In genomic region chr3:171663805-171664204, GRCh38 we compare ENCODE assay signal across 23 cellular contexts.
DNase-seq lines count a peak whose midpoint lies in the region; ATAC-seq, FAIRE-seq and TF ChIP-seq lines count a peak whose summit lies in the region.
"Had no signal": no experiment of that assay in that cellular context is flagged by ENCODE, and none has a peak within 500 bp of the region (broad histone marks: within the 10 kb centered on the region; RNA-seq: fewer than 3 reads in every experiment).

No MANE protein-coding gene starts in this region.

- CTCF ChIA-PET in HepG2 (lab: Yijun Ruan, JAX; ENCODE audit: low intra/inter-chr PET ratio, low total read pairs) (no interaction called here), K562 (lab: Yijun Ruan, JAX; ENCODE audit: low intra/inter-chr PET ratio) (no interaction called here), PC-9 (lab: Charles Lee) (no interaction called here)

- no TSS peak for BruUV-seq in HepG2 (replicated peaks; lab: Mats Ljungman, UMichigan)
- BruUV-seq in K562 (replicated peaks; lab: Mats Ljungman, UMichigan), result no TSS peak
- no TSS peak for BruUV-seq in PC-9 (replicated peaks; lab: Mats Ljungman, UMichigan)

- TF ChIP-seq POLR2A in HepG2 (IDR thresholded peaks at IDR 0.05; ENCODE audit: insufficient read depth in 1 of 2, low read depth in 2 of 2, low read length in 2 of 2) (no peak), right lobe of liver (IDR thresholded peaks at IDR 0.05) (no peak), K562 (conservative IDR thresholded peaks at IDR 0.05) (no peak), GM18505 (IDR thresholded peaks at IDR 0.05; ENCODE audit: borderline replicate concordance, extremely low read depth, insufficient read depth, insufficient read length) (no peak)

- H3K27me3 ChIP-seq in HepG2 (ENCODE audit: control insufficient read depth in 1 of 2, insufficient read depth in 2 of 2, low read length in 2 of 2), result no peaks in the 10 kb centered on the region
- H3K27me3 ChIP-seq in right lobe of liver, result no peaks in the 10 kb centered on the region
- H3K27me3 ChIP-seq in K562 (ENCODE audit: control insufficient read depth in 2 of 2, insufficient read depth in 2 of 2, low read length in 2 of 2), result no peaks in the 10 kb centered on the region
- no peaks in the 10 kb centered on the region for H3K27me3 ChIP-seq in PC-9 (ENCODE audit: insufficient read depth, low read depth)
- H3K27me3 ChIP-seq: BE2C, BLaER1 had no signal

- POLR2A ChIA-PET in HepG2 (lab: Yijun Ruan, JAX), result no interaction called here
- POLR2A ChIA-PET in K562 (lab: Yijun Ruan, JAX), result no interaction called here
- POLR2A ChIA-PET in PC-9 (lab: Charles Lee; ENCODE audit: unreplicated experiment), result no interaction called here

- H3K79me2 ChIP-seq in HepG2 (ENCODE audit: insufficient read depth, low read length) (no peaks in the 10 kb centered on the region), K562 (ENCODE audit: control insufficient read depth, insufficient read depth, low read length) (no peaks in the 10 kb centered on the region), PC-9 (ENCODE audit: low read depth) (no peaks in the 10 kb centered on the region)

- peaks cover 23 to 83% of the 10 kb centered on the region in 2 experiments for H3K36me3 ChIP-seq in HepG2 (replicated peaks in 1 of 2; ENCODE audit: control insufficient read depth in 1 of 2, insufficient read depth in 2 of 2, low read length in 2 of 2)
- peaks cover 0 to 47% (median 9%) of the 10 kb centered on the region in 4 donors for H3K36me3 ChIP-seq in right lobe of liver
- H3K36me3 ChIP-seq in K562 (ENCODE audit: control insufficient read depth, insufficient read depth, low read length), result peaks cover 10% of the 10 kb centered on the region; the same call in 1 of the 3 replicates
- no peaks in the 10 kb centered on the region for H3K36me3 ChIP-seq in PC-9 (ENCODE audit: low read depth)
- H3K36me3 ChIP-seq: BE2C, BLaER1 had no signal

- H3K9me3 ChIP-seq in HepG2 (ENCODE audit: low read length) (no peaks in the 10 kb centered on the region), right lobe of liver (no peaks in the 10 kb centered on the region), K562 (replicated peaks; ENCODE audit: control insufficient read depth, insufficient read depth, low read depth, low read length) (no peaks in the 10 kb centered on the region), PC-9 (ENCODE audit: insufficient read depth, low read depth) (no peaks in the 10 kb centered on the region)
- H3K9me3 ChIP-seq: BE2C, BLaER1 had no signal

- TF ChIP-seq CTCF in HepG2 (CRISPR knock-in tag; IDR thresholded peaks at IDR 0.05) (no peak), right lobe of liver (IDR thresholded peaks at IDR 0.05) (no peak), K562 (IDR thresholded peaks at IDR 0.05 in 2 of 3, conservative IDR thresholded peaks at IDR 0.05 in 1 of 3; ENCODE audit: insufficient read depth in 2 of 3, low read depth in 1 of 3, low read length in 3 of 3) (no peak), PC-9 (conservative IDR thresholded peaks at IDR 0.05) (no peak)

- H3F3A ChIP-seq in PC-9 (ENCODE audit: insufficient read depth, low read depth), result no peaks in the 10 kb centered on the region

- FAIRE-seq in HepG2 (lab: Jason Lieb, UNC), result no peak
- FAIRE-seq in K562 (lab: Jason Lieb, UNC), result no peak
- FAIRE-seq in frontal cortex (lab: Jason Lieb, UNC), result peak; percentile 37
- FAIRE-seq: G401.6, GM12891, GM18507 had no signal

- H3K4me1 ChIP-seq in HepG2 (ENCODE audit: insufficient read depth, low read length) (no peaks in the 10 kb centered on the region), right lobe of liver (no peaks in the 10 kb centered on the region), K562 (replicated peaks in 1 of 2; ENCODE audit: control insufficient read depth in 2 of 2, insufficient read depth in 2 of 2, low read length in 2 of 2) (0 out of 5 replicates have a peak, but pooled peaks cover 0 to 2% of the 10 kb centered on the region in 2 experiments), PC-9 (replicated peaks; ENCODE audit: insufficient read depth) (no peaks in the 10 kb centered on the region)
- H3K4me1 ChIP-seq: BE2C, BLaER1 had no signal

- H2AFZ ChIP-seq in HepG2 (ENCODE audit: low read length) (no peak overlapping the region), K562 (ENCODE audit: low read depth, low read length) (no peak overlapping the region), PC-9 (no peak overlapping the region)

- in situ Hi-C loops in HepG2 (cut with HindIII; ENCODE audit: extremely low pct_ligation_motif_present, low pct_unique_long_range_greater_than_20kb), result no loop called here
- in situ Hi-C loops in K562 (cut with MboI), result no loop called here

- intact Hi-C loops in HepG2 (cut with micrococcal nuclease; ENCODE audit: unreplicated experiment) (no loop called here), right lobe of liver (cut with DNase I) (no loop called here), K562 (cut with micrococcal nuclease) (no loop called here), PC-9 (cut with micrococcal nuclease; ENCODE audit: unreplicated experiment) (no loop called here)

- H3K4me2 ChIP-seq in HepG2 (ENCODE audit: low read depth, low read length) (no peak overlapping the region), K562 (ENCODE audit: insufficient read depth, low read length) (no peak overlapping the region), PC-9 (no peak overlapping the region)
- H3K4me2 ChIP-seq: BLaER1 had no signal

- ATAC-seq in HepG2 (no peak), right lobe of liver (no peak), K562 (no peak), GM18505 (IDR thresholded peaks at IDR 0.05; ENCODE audit: unreplicated experiment) (no peak)

- H4K20me1 ChIP-seq in HepG2 (ENCODE audit: insufficient read depth, low read length) (no peaks in the 10 kb centered on the region), K562 (replicated peaks; ENCODE audit: control insufficient read depth, insufficient read depth, low read length) (no peaks in the 10 kb centered on the region), PC-9 (ENCODE audit: insufficient read depth) (no peaks in the 10 kb centered on the region)
- H4K20me1 ChIP-seq: BLaER1 had no signal

- no peak for DNase-seq in HepG2 (ENCODE audit: low spot score)
- DNase-seq in right lobe of liver, result no peak
- no peak for DNase-seq in K562 (ENCODE audit: extremely low read depth in 1 of 4, low spot score in 3 of 4)
- no peak for DNase-seq in frontal cortex (ENCODE audit: low spot score in 2 of 2)
- DNase-seq in HUDEP-2 (lab: John Stamatoyannopoulos, UW; ENCODE audit: unreplicated experiment in 76 of 76), result no peak
- DNase-seq in PC-9, result no peak
- DNase-seq: ACHN; BE2C; C1 segment of cervical spinal cord; CD4-positive, alpha-beta memory T cell; CD4-positive, CD25-positive, alpha-beta regulatory T cell; CD8-positive, alpha-beta memory T cell; COR-L47; DMS 273 treated with DMSO at 0.1 percent for 48 hours; DMS153; DMS79 treated with DMSO at 0.1 percent for 48 hours; GF-D8 had no signal

- no peak overlapping the region for H3K27ac ChIP-seq in HepG2 (ENCODE audit: extremely low read length, insufficient read depth, low read length)
- no peak overlapping the region for H3K27ac ChIP-seq in right lobe of liver
- no peak overlapping the region for H3K27ac ChIP-seq in K562 (ENCODE audit: extremely low read depth, low read depth, low read length)
- no peak overlapping the region for H3K27ac ChIP-seq in PC-9
- H3K27ac ChIP-seq: 22Rv1, BLaER1 had no signal

- no peak for TF ChIP-seq EP300 in HepG2 (IDR thresholded peaks at IDR 0.05; ENCODE audit: low read depth in 2 of 2, low read length in 2 of 2)
- no peak for TF ChIP-seq EP300 in HepG2 (CRISPR knock-in tag; IDR thresholded peaks at IDR 0.05; ENCODE audit: borderline replicate concordance)
- no peak for TF ChIP-seq EP300 in K562 (IDR thresholded peaks at IDR 0.05; ENCODE audit: low read length)

- no peaks in the 10 kb centered on the region for H3K9me2 ChIP-seq in PC-9 (ENCODE audit: insufficient read depth)

- H3K9ac ChIP-seq in HepG2 (ENCODE audit: insufficient read depth, low read depth, low read length) (no peak overlapping the region), K562 (ENCODE audit: insufficient read depth in 1 of 2, low read depth in 2 of 2, low read length in 2 of 2) (no peak overlapping the region)
- H3K9ac ChIP-seq: BLaER1 had no signal

- H3K4me3 ChIP-seq in HepG2 (replicated peaks in 1 of 3; ENCODE audit: insufficient read depth in 1 of 3, low read depth in 2 of 3, low read length in 3 of 3), result no peak overlapping the region
- no peak overlapping the region for H3K4me3 ChIP-seq in right lobe of liver
- H3K4me3 ChIP-seq in K562, result no peak overlapping the region
- no peak overlapping the region for H3K4me3 ChIP-seq in PC-9
- H3K4me3 ChIP-seq: BLaER1 had no signal

- no peaks in the 10 kb centered on the region for H3K9me1 ChIP-seq in K562 (ENCODE audit: control insufficient read depth, insufficient read depth, low read length)

- TF ChIP-seq RAD21 in HepG2 (CRISPR knock-in tag; IDR thresholded peaks at IDR 0.05) (no peak), K562 (CRISPR knock-in tag; conservative IDR thresholded peaks at IDR 0.05 in 1 of 2, IDR thresholded peaks at IDR 0.05 in 1 of 2) (no peak)

- 98% methylated on average over 4 of the region's 4 CpGs for WGBS in HepG2 (ENCODE audit: low lambda C conversion rate)
- WGBS in right lobe of liver (ENCODE audit: insufficient coverage, low coverage, low lambda C conversion rate, missing lambda C conversion rate), result 85% methylated on average over 4 of the region's 4 CpGs
- 72% methylated on average over 4 of the region's 4 CpGs for WGBS in K562 (ENCODE audit: insufficient coverage, low coverage, missing lambda C conversion rate)

TF ChIP-seq in HepG2, 621 proteins besides CTCF, POLR2A, EP300 and RAD21 (continues in another document):
- TF ChIP-seq MAFK (conservative IDR thresholded peaks at IDR 0.05 in 1 of 2, IDR thresholded peaks at IDR 0.05 in 1 of 2; ENCODE audit: low read length in 2 of 2), result peak; percentile 77 to 88
- TF ChIP-seq MAFF (IDR thresholded peaks at IDR 0.05; ENCODE audit: low read depth, low read length), result peak; percentile 82

TF ChIP-seq in K562, 482 proteins besides CTCF, POLR2A, EP300 and RAD21:
- TF ChIP-seq C11orf30 (IDR thresholded peaks at IDR 0.05; ENCODE audit: low read depth) (peak; percentile 50), RBM34 (IDR thresholded peaks at IDR 0.05; ENCODE audit: borderline replicate concordance, insufficient read depth, low read length) (no peak), CREB1 (IDR thresholded peaks at IDR 0.05) (no peak), CREB1 (CRISPR knock-in tag; IDR thresholded peaks at IDR 0.05) (no peak), MAFG (tag; conservative IDR thresholded peaks at IDR 0.05) (peak; percentile 40), MAFF (IDR thresholded peaks at IDR 0.05; ENCODE audit: low read length) (peak; percentile 53), MAFK (IDR thresholded peaks at IDR 0.05; ENCODE audit: low read length) (peak; percentile 50; the same call in 1 of the 2 replicates), ZNF316 (IDR thresholded peaks at IDR 0.05) (peak; percentile 80)

Comparison
In these comparisons a context has a peak if more than half of its experiments do, and no peak if none do; other contexts are left out.
1. Of the 241 proteins assayed by ChIP-seq in both HepG2 and K562: peak only in HepG2: none; only in K562: MAFG; in both: MAFF and MAFK; in neither: 238.